8 cellular contexts compared by ENCODE assay signal in the genomic region with DNA sequence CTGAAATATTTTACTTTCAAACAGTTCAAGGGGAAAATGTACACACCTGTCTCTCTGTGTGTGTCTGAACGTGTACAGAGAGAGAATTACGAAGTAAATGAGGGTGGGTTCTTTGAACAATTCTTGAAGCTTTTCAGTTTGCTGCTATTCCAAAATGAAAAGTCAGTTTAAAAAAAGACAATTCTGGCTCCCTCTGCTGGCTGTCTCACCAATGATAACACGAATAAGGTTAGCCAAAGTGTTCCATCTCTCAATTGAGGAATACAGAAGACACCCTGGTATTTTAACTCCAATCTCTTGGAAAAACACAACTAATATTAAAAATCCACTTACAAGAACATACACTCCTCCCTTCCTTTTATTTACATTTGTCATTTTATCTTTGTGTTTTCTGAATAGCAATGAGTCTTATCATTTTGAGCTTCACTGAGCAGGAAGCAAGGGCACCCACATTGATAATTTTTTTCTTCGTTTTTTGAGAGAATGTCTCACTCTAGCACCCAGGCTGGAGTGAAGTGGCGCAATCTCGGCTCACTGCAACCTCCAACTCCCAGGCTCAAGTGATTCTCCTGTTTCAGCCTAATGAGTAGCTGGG. TPM values are rescaled to one million over a fixed set of nuclear protein-coding genes. Genes with fewer than 3 reads are reported as not detected.
DNase-seq lines count a peak whose midpoint lies in the region; ATAC-seq, FAIRE-seq and TF ChIP-seq lines count a peak whose summit lies in the region.

No MANE protein-coding gene starts in this region.

- no peak overlapping the region for H2BK120ac ChIP-seq in mesendoderm (ENCODE audit: low read depth, low read length)

- WGBS in mesendoderm (ENCODE audit: extremely low coverage, insufficient coverage, low lambda C conversion rate): no CpG with 5 or more reads among the region's 6 CpGs

- H3K4me3 ChIP-seq in BJ (ENCODE audit: low read depth, low read length): no peak overlapping the region
- H3K4me3 ChIP-seq in GM12865 (ENCODE audit: low read depth, low read length): no peak overlapping the region
- H3K4me3 ChIP-seq in bronchial epithelial cell (ENCODE audit: low read depth, low read length): no peak overlapping the region
- H3K4me3 ChIP-seq in mesendoderm (ENCODE audit: low read length): no peak overlapping the region

- H2AK5ac ChIP-seq in mesendoderm (ENCODE audit: low read length): no peak overlapping the region

- TF ChIP-seq CTCF in BJ (IDR thresholded peaks at IDR 0.05; ENCODE audit: insufficient read depth, low read depth, low read length) (peak; percentile 67), GM12865 (IDR thresholded peaks at IDR 0.05; ENCODE audit: insufficient read depth, low read depth, low read length, missing control alignments) (peak; percentile 44), bronchial epithelial cell (IDR thresholded peaks at IDR 0.05; ENCODE audit: insufficient read depth, low read length, severe bottlenecking) (peak; percentile 56)

- no peak for DNase-seq in BJ (ENCODE audit: low read depth)
- DNase-seq in GM12865 (ENCODE audit: low read depth): peak; percentile 18
- DNase-seq in NCI-H748 treated with DMSO at 0.1 percent for 48 hours (lab: John Stamatoyannopoulos, UW): peak; percentile 4
- DNase-seq in bronchial epithelial cell (ENCODE audit: low read depth): peak; percentile 26
- peak; percentile 20 for DNase-seq in mesendoderm

- H3K56ac ChIP-seq in mesendoderm (ENCODE audit: low read length): no peak overlapping the region

- no peak overlapping the region for H4K5ac ChIP-seq in mesendoderm (ENCODE audit: low read length)

- no peaks in the 10 kb centered on the region for H3K4me1 ChIP-seq in mesendoderm (ENCODE audit: control insufficient read depth, low read depth, low read length)

- H3K36me3 ChIP-seq in BJ (ENCODE audit: control insufficient read depth, insufficient read depth, low read length) (peaks cover 20% of the 10 kb centered on the region), bronchial epithelial cell (ENCODE audit: control insufficient read depth, insufficient read depth, low read length) (peaks cover 24% of the 10 kb centered on the region), mesendoderm (ENCODE audit: control insufficient read depth, insufficient read depth, low read length) (peaks cover 6% of the 10 kb centered on the region)

- H3K4ac ChIP-seq in mesendoderm (ENCODE audit: low read depth, low read length): no peak overlapping the region

- no peak overlapping the region for H4K8ac ChIP-seq in mesendoderm (ENCODE audit: low read depth, low read length)

- no peaks in the 10 kb centered on the region for H3K79me2 ChIP-seq in mesendoderm (ENCODE audit: control insufficient read depth, insufficient read depth, low read length)

- no peak overlapping the region for H3K9ac ChIP-seq in mesendoderm (ENCODE audit: low read length)

- no peak overlapping the region for H3K27ac ChIP-seq in mesendoderm (ENCODE audit: low read depth, low read length)

- no peak overlapping the region for H3K23ac ChIP-seq in mesendoderm (ENCODE audit: low read length)

- ATAC-seq in GM21786 (IDR thresholded peaks at IDR 0.05; ENCODE audit: unreplicated experiment) (no peak), GM18861 (IDR thresholded peaks at IDR 0.05; ENCODE audit: unreplicated experiment) (no peak), HG02798 (IDR thresholded peaks at IDR 0.05; ENCODE audit: poor library complexity, unreplicated experiment) (no peak)

- H3K4me2 ChIP-seq in mesendoderm (ENCODE audit: low read length): no peak overlapping the region

- POLR2A ChIA-PET in BJ (lab: Charles Lee): no interaction called here

- H3K18ac ChIP-seq in mesendoderm (ENCODE audit: low read length): no peak overlapping the region

- FAIRE-seq in bronchial epithelial cell (lab: Jason Lieb, UNC): no peak

- no peak overlapping the region for H2BK5ac ChIP-seq in mesendoderm (ENCODE audit: low read length)

- H3K27me3 ChIP-seq in BJ (ENCODE audit: control insufficient read depth, insufficient read depth, low read length): no peaks in the 10 kb centered on the region
- H3K27me3 ChIP-seq in bronchial epithelial cell (ENCODE audit: control insufficient read depth, insufficient read depth, low read length): no peaks in the 10 kb centered on the region
- no peaks in the 10 kb centered on the region for H3K27me3 ChIP-seq in mesendoderm (ENCODE audit: insufficient read depth, low read length, poor library complexity)

- CTCF ChIA-PET in BJ (lab: Yijun Ruan, JAX): interaction anchor here (0.6 to 14.7 kb wide), 23 partner anchors 8 to 179 kb away, joined by 3 to 368 read pairs (median 5); a partner anchor contains a TSS

- no peak overlapping the region for H2BK15ac ChIP-seq in mesendoderm (replicated peaks; ENCODE audit: low read depth)

- no peaks in the 10 kb centered on the region for H3K79me1 ChIP-seq in mesendoderm (ENCODE audit: low read length)

RNA-seq across cellular contexts. Expression of a gene that starts 20.5 kb away (rescaled TPM):
- 72.0 and 121 TPM in 2 replicates for polyA plus RNA-seq in BJ (2011; rRNA removed)
- 88.1 and 105 TPM in 2 replicates for polyA minus RNA-seq in BJ (2011; rRNA and poly(A)+ RNA removed)
- 78.0 and 91.4 TPM in 2 replicates for total RNA-seq in bronchial epithelial cell
- 95.7 TPM for polyA plus RNA-seq in mesendoderm (2013, experiment 1 of 2)
- polyA plus RNA-seq in mesendoderm (2013, experiment 2 of 2): 98.4 TPM

RNA-seq across cellular contexts. Expression of a gene that starts 31.0 kb away (rescaled TPM):
- not detected in 2 replicates for polyA plus RNA-seq in BJ (2011; rRNA removed)
- polyA minus RNA-seq in BJ (2011; rRNA and poly(A)+ RNA removed): not detected in 2 replicates
- total RNA-seq in bronchial epithelial cell: not detected in 2 replicates
- polyA plus RNA-seq in mesendoderm (2013, experiment 1 of 2): not detected
- not detected for polyA plus RNA-seq in mesendoderm (2013, experiment 2 of 2)

RNA-seq across cellular contexts. Expression of a gene that starts 36.6 kb away (rescaled TPM):
- polyA plus RNA-seq in BJ (2011; rRNA removed): 0.13 and 0.23 TPM in 2 replicates
- 0.09 and 0.10 TPM in 2 replicates for polyA minus RNA-seq in BJ (2011; rRNA and poly(A)+ RNA removed)
- not detected in 2 replicates for total RNA-seq in bronchial epithelial cell
- 0.22 TPM for polyA plus RNA-seq in mesendoderm (2013, experiment 1 of 2)
- 0.27 TPM for polyA plus RNA-seq in mesendoderm (2013, experiment 2 of 2)

RNA-seq across cellular contexts. Expression of a gene that starts 48.6 kb away (rescaled TPM):
- 26.5 and 32.2 TPM in 2 replicates for polyA plus RNA-seq in BJ (2011; rRNA removed)
- polyA minus RNA-seq in BJ (2011; rRNA and poly(A)+ RNA removed): 44.3 and 53.8 TPM in 2 replicates
- total RNA-seq in bronchial epithelial cell: 0.53 and 2.4 TPM in 2 replicates
- polyA plus RNA-seq in mesendoderm (2013, experiment 1 of 2): 35.4 TPM
- polyA plus RNA-seq in mesendoderm (2013, experiment 2 of 2): 36.0 TPM
